In the genomic region with DNA sequence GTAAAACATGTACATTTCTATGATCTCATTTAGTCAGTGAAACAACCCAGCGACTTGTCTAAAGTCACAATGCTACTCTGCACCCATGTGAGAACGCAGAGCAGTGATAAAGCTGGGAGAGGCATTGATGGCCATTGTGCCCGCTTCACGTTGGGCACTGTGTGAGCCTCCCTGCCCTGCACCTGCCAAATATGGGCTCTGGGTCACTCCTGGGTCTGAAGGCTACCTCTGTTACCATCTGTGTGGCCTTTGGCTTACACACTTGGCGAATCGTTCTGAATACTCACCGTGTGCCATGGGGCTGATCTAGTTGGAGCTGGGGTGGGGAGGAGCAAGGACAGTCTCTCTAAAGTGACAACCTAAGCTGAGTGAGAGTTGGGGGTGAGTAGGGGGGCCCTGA, we compare ENCODE assay signal across 18 cellular contexts. TPM values are rescaled to one million over a fixed set of nuclear protein-coding genes. Genes with fewer than 3 reads are reported as not detected.
A peak's percentile ranks its signal among the peaks of the same experiment; 100 is the strongest.
DNase-seq lines count a peak whose midpoint lies in the region; ATAC-seq and TF ChIP-seq lines count a peak whose summit lies in the region.
"Had no signal": no experiment of that assay in that cellular context is flagged by ENCODE, and none has a peak within 500 bp of the region (broad histone marks: within the 10 kb centered on the region; RNA-seq: fewer than 3 reads in every experiment).

No MANE protein-coding gene starts in this region.

- no peaks in the 10 kb centered on the region for H4K20me1 ChIP-seq in H9 (ENCODE audit: control insufficient read depth, insufficient read depth, insufficient read length)

- no peaks in the 10 kb centered on the region for H3K27me3 Mint-ChIP-seq in activated CD8-positive, alpha-beta memory T cell treated with anti-CD3 and anti-CD28 coated beads, Interleukin-2, amount 10 ng/mL, durations not matched to agents 7 days and 5 days
- H3K27me3 Mint-ChIP-seq in H9 (ENCODE audit: low read depth) (no peaks in the 10 kb centered on the region), memory B cell (no peaks in the 10 kb centered on the region)
- H3K27me3 Mint-ChIP-seq: IgD-negative memory B cell had no signal

- peaks cover 26% of the 10 kb centered on the region for H3K4me1 Mint-ChIP-seq in activated CD8-positive, alpha-beta memory T cell treated with anti-CD3 and anti-CD28 coated beads, Interleukin-2, amount 10 ng/mL, durations not matched to agents 7 days and 5 days
- H3K4me1 Mint-ChIP-seq in H9 (peaks cover 3 to 9% of the 10 kb centered on the region in 2 experiments; a peak in 2 of 4 replicates), memory B cell (peaks cover 4% of the 10 kb centered on the region)

- H3K27ac Mint-ChIP-seq in activated CD8-positive, alpha-beta memory T cell treated with anti-CD3 and anti-CD28 coated beads, Interleukin-2, amount 10 ng/mL, durations not matched to agents 7 days and 5 days = no peak overlapping the region
- peak overlapping the region in 1 of 3 experiments; percentile 82; a peak in 1 of 7 replicates for H3K27ac Mint-ChIP-seq in H9
- H3K27ac Mint-ChIP-seq in memory B cell = peak overlapping the region; percentile 72

- H3K9ac ChIP-seq in H9 (ENCODE audit: extremely low read depth, insufficient read length, low read length) = no peak overlapping the region

- H2BK15ac ChIP-seq in H9 (ENCODE audit: low read depth, low read length) = no peak overlapping the region

- no peaks in the 10 kb centered on the region for H3K79me2 ChIP-seq in H9 (ENCODE audit: insufficient read depth, low read length)

- H2BK12ac ChIP-seq in H9 (ENCODE audit: insufficient read length, low read depth, low read length) = no peak overlapping the region

- H3K4me2 ChIP-seq in H9 (ENCODE audit: insufficient read depth, insufficient read length, low read length) = no peak overlapping the region

- H3K79me1 ChIP-seq in H9 (ENCODE audit: insufficient read depth, low read depth, low read length, poor library complexity, severe bottlenecking) = no peaks in the 10 kb centered on the region

- H4K5ac ChIP-seq in H9 (ENCODE audit: insufficient read length, low read depth, low read length) = no peak overlapping the region

- peaks cover 54% of the 10 kb centered on the region for H3K36me3 Mint-ChIP-seq in activated CD8-positive, alpha-beta memory T cell treated with anti-CD3 and anti-CD28 coated beads, Interleukin-2, amount 10 ng/mL, durations not matched to agents 7 days and 5 days
- H3K36me3 Mint-ChIP-seq in H9 (ENCODE audit: insufficient read depth in 1 of 3, low read depth in 3 of 3) = peaks cover 24 to 89% (median 62%) of the 10 kb centered on the region in 3 experiments
- peaks cover 51% of the 10 kb centered on the region for H3K36me3 Mint-ChIP-seq in memory B cell

- no peak overlapping the region for H3K4me3 ChIP-seq in coronary artery
- H3K4me3 ChIP-seq: Peyer's patch had no signal

- no peak overlapping the region for H2BK20ac ChIP-seq in H9 (ENCODE audit: low read depth, low read length, poor library complexity, severe bottlenecking)

- no peak overlapping the region for H3T11ph ChIP-seq in H9 (ENCODE audit: low read length)

- no peak overlapping the region for H3K4me3 Mint-ChIP-seq in activated CD8-positive, alpha-beta memory T cell treated with anti-CD3 and anti-CD28 coated beads, Interleukin-2, amount 10 ng/mL, durations not matched to agents 7 days and 5 days
- H3K4me3 Mint-ChIP-seq in H9 (no peak overlapping the region), memory B cell (no peak overlapping the region)
- H3K4me3 Mint-ChIP-seq: IgD-negative memory B cell had no signal

- H3K14ac ChIP-seq in H9 (ENCODE audit: insufficient read depth, low read length) = no peak overlapping the region

- no peak overlapping the region for H3K56ac ChIP-seq in H9 (ENCODE audit: insufficient read length, low read depth, low read length)

- no peaks in the 10 kb centered on the region for H3K9me3 Mint-ChIP-seq in activated CD8-positive, alpha-beta memory T cell treated with anti-CD3 and anti-CD28 coated beads, Interleukin-2, amount 10 ng/mL, durations not matched to agents 7 days and 5 days (ENCODE audit: low read depth)
- no peaks in the 10 kb centered on the region for H3K9me3 Mint-ChIP-seq in H9
- H3K9me3 Mint-ChIP-seq in memory B cell = no peaks in the 10 kb centered on the region
- H3K9me3 Mint-ChIP-seq: IgD-negative memory B cell had no signal

- H2BK5ac ChIP-seq in H9 (ENCODE audit: insufficient read length, low read length) = no peak overlapping the region

- no peak overlapping the region for H3K4ac ChIP-seq in H9 (ENCODE audit: low read depth, low read length)

- ATAC-seq in activated CD8-positive, alpha-beta memory T cell treated with anti-CD3 and anti-CD28 coated beads, Interleukin-2, amount 10 ng/mL, durations not matched to agents 7 days and 5 days = no peak
- ATAC-seq in memory B cell (ENCODE audit: low read depth) (no peak), HG03175 (IDR thresholded peaks at IDR 0.05; ENCODE audit: unreplicated experiment) (no peak)
- ATAC-seq: HCT116 had no signal

- H3K27me3 ChIP-seq in H9 (ENCODE audit: insufficient read depth, low read length) = no peaks in the 10 kb centered on the region
- H3K27me3 ChIP-seq: Peyer's patch had no signal

- TF ChIP-seq CTCF in H9 (conservative IDR thresholded peaks at IDR 0.05) (no peak), coronary artery (IDR thresholded peaks at IDR 0.05) (no peak)

- no peak overlapping the region for H4K91ac ChIP-seq in H9 (ENCODE audit: insufficient read length, low read depth, low read length)

- WGBS in H9 (ENCODE audit: extremely low coverage, insufficient read length, low lambda C conversion rate) = no CpG with 5 or more reads among the region's 7 CpGs

- no peak overlapping the region for H3K27ac ChIP-seq in H9 (ENCODE audit: insufficient read length, low read depth, low read length)
- H3K27ac ChIP-seq in coronary artery = no peak overlapping the region
- H3K27ac ChIP-seq: Peyer's patch had no signal

- no peaks in the 10 kb centered on the region for H3K9me3 ChIP-seq in H9 (ENCODE audit: control insufficient read depth, low read depth, low read length)
- H3K9me3 ChIP-seq: Peyer's patch had no signal

- CTCF ChIA-PET in activated CD8-positive, alpha-beta memory T cell treated with anti-CD3 and anti-CD28 coated beads, Interleukin-2, amount 10 ng/mL, durations not matched to agents 7 days and 5 days (lab: Charles Lee) = interaction anchor here (1.2 kb wide), 1 partner anchor 9 kb away, joined by 4 read pairs; no protein-coding TSS in a partner anchor

- no peak overlapping the region for H3K23ac ChIP-seq in H9 (ENCODE audit: insufficient read length, low read depth, low read length)

- no peak overlapping the region for H2AFZ ChIP-seq in H9 (ENCODE audit: low read length)

- no peak overlapping the region for H3K18ac ChIP-seq in H9 (ENCODE audit: insufficient read length, low read depth, low read length)

- no peaks in the 10 kb centered on the region for H3K23me2 ChIP-seq in H9 (ENCODE audit: insufficient read length, low read depth, low read length, poor library complexity, severe bottlenecking)

- peak; percentile 34 for DNase-seq in activated CD8-positive, alpha-beta memory T cell treated with anti-CD3 and anti-CD28 coated beads, Interleukin-2, amount 10 ng/mL, durations not matched to agents 7 days and 5 days
- DNase-seq in activated CD8-positive, alpha-beta memory T cell treated with anti-CD3 and anti-CD28 coated beads, Interleukin-2, amount 50 U/mL, for 4 hours = no peak
- DNase-seq in H9 = peak; percentile 31
- peak; percentile 69 for DNase-seq in coronary artery (ENCODE audit: low spot score)
- DNase-seq in memory B cell (ENCODE audit: low spot score in 2 of 2) = no peak
- no peak for DNase-seq in DMS79 (lab: John Stamatoyannopoulos, UW)
- no peak for DNase-seq in ureter (ENCODE audit: low spot score)
- DNase-seq: 8988T, C1 segment of cervical spinal cord, DMS153, NCI-H1436, NCI-H2081, NCI-H510A treated with DMSO at 0.1 percent for 48 hours, Peyer's patch, SHP77 treated with DMSO at 0.1 percent for 48 hours had no signal

- H2AK5ac ChIP-seq in H9 (ENCODE audit: insufficient read length, low read length) = no peak overlapping the region

- no peak overlapping the region for H4K8ac ChIP-seq in H9 (replicated peaks; ENCODE audit: insufficient read length, low read depth, low read length)

- H2BK120ac ChIP-seq in H9 (ENCODE audit: low read depth, low read length, poor library complexity, severe bottlenecking) = no peak overlapping the region

- no peaks in the 10 kb centered on the region for H3K4me1 ChIP-seq in H9 (ENCODE audit: insufficient read depth, low read length)
- H3K4me1 ChIP-seq: Peyer's patch had no signal

RNA-seq across cellular contexts. Expression of gene PCSK9, which starts 29.9 kb away (rescaled TPM):
- total RNA-seq in activated CD8-positive, alpha-beta memory T cell treated with anti-CD3 and anti-CD28 coated beads, Interleukin-2, amount 10 ng/mL, durations not matched to agents 7 days and 5 days = under 1 TPM in 1 of 2 experiments, not detected in 1; 0.07 TPM
- total RNA-seq in H9 (2021) (72.2 and 75.1 TPM in 2 replicates), ureter (0.16 TPM)

Comparison
In these comparisons a context has a peak if more than half of its experiments do, and no peak if none do; other contexts are left out.
1. DNase-seq: peak in activated CD8-positive, alpha-beta memory T cell treated with anti-CD3 and anti-CD28 coated beads, Interleukin-2, amount 10 ng/mL, durations not matched to agents 7 days and 5 days (single experiment), H9 (single experiment) and coronary artery (single experiment); none in activated CD8-positive, alpha-beta memory T cell treated with anti-CD3 and anti-CD28 coated beads, Interleukin-2, amount 50 U/mL, for 4 hours (single experiment), memory B cell (0 of 2), DMS79 (single experiment) and ureter (single experiment).
2. RNA of gene PCSK9, which starts 29.9 kb away (total RNA-seq): 72.2 to 75.1 TPM in H9; 0.16 TPM in ureter (single experiment) and 0.07 TPM in activated CD8-positive, alpha-beta memory T cell treated with anti-CD3 and anti-CD28 coated beads, Interleukin-2, amount 10 ng/mL, durations not matched to agents 7 days and 5 days; every median in the first group is over 10 times any median in the second.